ENCODE assay signal across 1 cellular context in the genomic region with DNA sequence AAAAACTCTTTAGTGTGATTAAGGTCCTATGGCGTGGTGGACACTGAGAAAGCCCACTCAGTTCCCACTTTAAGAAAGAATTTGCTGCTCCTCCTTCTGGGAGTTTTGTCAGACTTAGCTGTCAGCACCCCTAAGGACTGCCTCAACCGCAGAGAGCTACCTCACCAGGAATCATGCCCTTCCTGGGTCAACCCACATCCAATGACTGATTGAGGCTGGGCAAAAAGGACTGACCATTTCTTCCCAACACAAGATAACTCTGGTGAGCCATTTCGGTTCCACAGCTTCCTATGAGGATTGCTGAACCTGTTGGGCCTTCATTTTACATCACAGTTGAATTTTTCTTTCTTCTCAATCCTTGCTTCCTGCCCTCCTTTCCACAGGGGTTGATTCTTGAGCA.
TF ChIP-seq lines count a peak whose summit lies in the region.

No MANE protein-coding gene starts in this region.

TF ChIP-seq in K562, 482 proteins besides CTCF, POLR2A, EP300 and RAD21:
- TF ChIP-seq, protein P1, sequence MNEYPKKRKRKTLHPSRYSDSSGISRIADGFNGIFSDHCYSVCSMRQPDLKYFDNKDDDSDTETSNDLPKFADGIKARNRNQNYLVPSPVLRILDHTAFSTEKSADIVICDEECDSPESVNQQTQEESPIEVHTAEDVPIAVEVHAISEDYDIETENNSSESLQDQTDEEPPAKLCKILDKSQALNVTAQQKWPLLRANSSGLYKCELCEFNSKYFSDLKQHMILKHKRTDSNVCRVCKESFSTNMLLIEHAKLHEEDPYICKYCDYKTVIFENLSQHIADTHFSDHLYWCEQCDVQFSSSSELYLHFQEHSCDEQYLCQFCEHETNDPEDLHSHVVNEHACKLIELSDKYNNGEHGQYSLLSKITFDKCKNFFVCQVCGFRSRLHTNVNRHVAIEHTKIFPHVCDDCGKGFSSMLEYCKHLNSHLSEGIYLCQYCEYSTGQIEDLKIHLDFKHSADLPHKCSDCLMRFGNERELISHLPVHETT (CRISPR knock-in tag; conservative IDR thresholded peaks at IDR 0.05 in 1 of 2, IDR thresholded peaks at IDR 0.05 in 1 of 2) = peak in 1 of 2 experiments; percentile 46; a peak in 1 of 4 replicates
- TF ChIP-seq ZFX (CRISPR knock-in tag; IDR thresholded peaks at IDR 0.05) (peak; percentile 43; the same call in 1 of the 2 replicates), NR2C2 (CRISPR knock-in tag; IDR thresholded peaks at IDR 0.05) (no peak), NR2C2 (tag; IDR thresholded peaks at IDR 0.05) (peak; percentile 78; the same call in 1 of the 2 replicates), ZNF212 (CRISPR knock-in tag; IDR thresholded peaks at IDR 0.05) (no peak), ZNF175 (CRISPR knock-in tag; IDR thresholded peaks at IDR 0.05; ENCODE audit: low read depth) (peak; percentile 36; the same call in 1 of the 2 replicates), DMBX1 (CRISPR knock-in tag; IDR thresholded peaks at IDR 0.05; ENCODE audit: borderline replicate concordance) (peak; percentile 60; the same call in 1 of the 2 replicates), HNRNPUL1 (IDR thresholded peaks at IDR 0.05; ENCODE audit: low read length) (no peak), MEIS2 (IDR thresholded peaks at IDR 0.05; ENCODE audit: partially characterized antibody) (peak; percentile 73), NFYB (IDR thresholded peaks at IDR 0.05; ENCODE audit: extremely low read depth, insufficient read length) (no peak), ETV5 (CRISPR knock-in tag; IDR thresholded peaks at IDR 0.05; ENCODE audit: low read depth) (peak; percentile 37; the same call in 1 of the 2 replicates), NR2C1 (IDR thresholded peaks at IDR 0.05) (no peak), NR2C1 (tag; IDR thresholded peaks at IDR 0.05) (peak; percentile 42; the same call in 1 of the 2 replicates), BACH1 (tag; IDR thresholded peaks at IDR 0.05) (peak; percentile 21; the same call in 1 of the 2 replicates), ZNF24 (IDR thresholded peaks at IDR 0.05) (peak; percentile 13; the same call in 1 of the 2 replicates), ZSCAN32 (CRISPR knock-in tag; IDR thresholded peaks at IDR 0.05) (no peak)
- TF ChIP-seq, protein P2, sequence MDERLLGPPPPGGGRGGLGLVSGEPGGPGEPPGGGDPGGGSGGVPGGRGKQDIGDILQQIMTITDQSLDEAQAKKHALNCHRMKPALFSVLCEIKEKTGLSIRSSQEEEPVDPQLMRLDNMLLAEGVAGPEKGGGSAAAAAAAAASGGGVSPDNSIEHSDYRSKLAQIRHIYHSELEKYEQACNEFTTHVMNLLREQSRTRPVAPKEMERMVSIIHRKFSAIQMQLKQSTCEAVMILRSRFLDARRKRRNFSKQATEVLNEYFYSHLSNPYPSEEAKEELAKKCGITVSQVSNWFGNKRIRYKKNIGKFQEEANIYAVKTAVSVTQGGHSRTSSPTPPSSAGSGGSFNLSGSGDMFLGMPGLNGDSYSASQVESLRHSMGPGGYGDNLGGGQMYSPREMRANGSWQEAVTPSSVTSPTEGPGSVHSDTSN (CRISPR knock-in tag; IDR thresholded peaks at IDR 0.05; ENCODE audit: low read depth) = no peak
- TF ChIP-seq, protein P2 (tag; conservative IDR thresholded peaks at IDR 0.05; ENCODE audit: low read depth) = peak; percentile 27; the same call in 1 of the 2 replicates
- TF ChIP-seq, protein P3, sequence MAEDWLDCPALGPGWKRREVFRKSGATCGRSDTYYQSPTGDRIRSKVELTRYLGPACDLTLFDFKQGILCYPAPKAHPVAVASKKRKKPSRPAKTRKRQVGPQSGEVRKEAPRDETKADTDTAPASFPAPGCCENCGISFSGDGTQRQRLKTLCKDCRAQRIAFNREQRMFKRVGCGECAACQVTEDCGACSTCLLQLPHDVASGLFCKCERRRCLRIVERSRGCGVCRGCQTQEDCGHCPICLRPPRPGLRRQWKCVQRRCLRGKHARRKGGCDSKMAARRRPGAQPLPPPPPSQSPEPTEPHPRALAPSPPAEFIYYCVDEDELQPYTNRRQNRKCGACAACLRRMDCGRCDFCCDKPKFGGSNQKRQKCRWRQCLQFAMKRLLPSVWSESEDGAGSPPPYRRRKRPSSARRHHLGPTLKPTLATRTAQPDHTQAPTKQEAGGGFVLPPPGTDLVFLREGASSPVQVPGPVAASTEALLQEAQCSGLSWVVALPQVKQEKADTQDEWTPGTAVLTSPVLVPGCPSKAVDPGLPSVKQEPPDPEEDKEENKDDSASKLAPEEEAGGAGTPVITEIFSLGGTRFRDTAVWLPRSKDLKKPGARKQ (CRISPR knock-in tag; IDR thresholded peaks at IDR 0.05) = no peak
- TF ChIP-seq, protein P4, sequence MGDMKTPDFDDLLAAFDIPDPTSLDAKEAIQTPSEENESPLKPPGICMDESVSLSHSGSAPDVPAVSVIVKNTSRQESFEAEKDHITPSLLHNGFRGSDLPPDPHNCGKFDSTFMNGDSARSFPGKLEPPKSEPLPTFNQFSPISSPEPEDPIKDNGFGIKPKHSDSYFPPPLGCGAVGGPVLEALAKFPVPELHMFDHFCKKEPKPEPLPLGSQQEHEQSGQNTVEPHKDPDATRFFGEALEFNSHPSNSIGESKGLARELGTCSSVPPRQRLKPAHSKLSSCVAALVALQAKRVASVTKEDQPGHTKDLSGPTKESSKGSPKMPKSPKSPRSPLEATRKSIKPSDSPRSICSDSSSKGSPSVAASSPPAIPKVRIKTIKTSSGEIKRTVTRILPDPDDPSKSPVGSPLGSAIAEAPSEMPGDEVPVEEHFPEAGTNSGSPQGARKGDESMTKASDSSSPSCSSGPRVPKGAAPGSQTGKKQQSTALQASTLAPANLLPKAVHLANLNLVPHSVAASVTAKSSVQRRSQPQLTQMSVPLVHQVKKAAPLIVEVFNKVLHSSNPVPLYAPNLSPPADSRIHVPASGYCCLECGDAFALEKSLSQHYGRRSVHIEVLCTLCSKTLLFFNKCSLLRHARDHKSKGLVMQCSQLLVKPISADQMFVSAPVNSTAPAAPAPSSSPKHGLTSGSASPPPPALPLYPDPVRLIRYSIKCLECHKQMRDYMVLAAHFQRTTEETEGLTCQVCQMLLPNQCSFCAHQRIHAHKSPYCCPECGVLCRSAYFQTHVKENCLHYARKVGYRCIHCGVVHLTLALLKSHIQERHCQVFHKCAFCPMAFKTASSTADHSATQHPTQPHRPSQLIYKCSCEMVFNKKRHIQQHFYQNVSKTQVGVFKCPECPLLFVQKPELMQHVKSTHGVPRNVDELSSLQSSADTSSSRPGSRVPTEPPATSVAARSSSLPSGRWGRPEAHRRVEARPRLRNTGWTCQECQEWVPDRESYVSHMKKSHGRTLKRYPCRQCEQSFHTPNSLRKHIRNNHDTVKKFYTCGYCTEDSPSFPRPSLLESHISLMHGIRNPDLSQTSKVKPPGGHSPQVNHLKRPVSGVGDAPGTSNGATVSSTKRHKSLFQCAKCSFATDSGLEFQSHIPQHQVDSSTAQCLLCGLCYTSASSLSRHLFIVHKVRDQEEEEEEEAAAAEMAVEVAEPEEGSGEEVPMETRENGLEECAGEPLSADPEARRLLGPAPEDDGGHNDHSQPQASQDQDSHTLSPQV (IDR thresholded peaks at IDR 0.05) = peak; percentile 38; the same call in 1 of the 2 replicates
- TF ChIP-seq, protein P5, sequence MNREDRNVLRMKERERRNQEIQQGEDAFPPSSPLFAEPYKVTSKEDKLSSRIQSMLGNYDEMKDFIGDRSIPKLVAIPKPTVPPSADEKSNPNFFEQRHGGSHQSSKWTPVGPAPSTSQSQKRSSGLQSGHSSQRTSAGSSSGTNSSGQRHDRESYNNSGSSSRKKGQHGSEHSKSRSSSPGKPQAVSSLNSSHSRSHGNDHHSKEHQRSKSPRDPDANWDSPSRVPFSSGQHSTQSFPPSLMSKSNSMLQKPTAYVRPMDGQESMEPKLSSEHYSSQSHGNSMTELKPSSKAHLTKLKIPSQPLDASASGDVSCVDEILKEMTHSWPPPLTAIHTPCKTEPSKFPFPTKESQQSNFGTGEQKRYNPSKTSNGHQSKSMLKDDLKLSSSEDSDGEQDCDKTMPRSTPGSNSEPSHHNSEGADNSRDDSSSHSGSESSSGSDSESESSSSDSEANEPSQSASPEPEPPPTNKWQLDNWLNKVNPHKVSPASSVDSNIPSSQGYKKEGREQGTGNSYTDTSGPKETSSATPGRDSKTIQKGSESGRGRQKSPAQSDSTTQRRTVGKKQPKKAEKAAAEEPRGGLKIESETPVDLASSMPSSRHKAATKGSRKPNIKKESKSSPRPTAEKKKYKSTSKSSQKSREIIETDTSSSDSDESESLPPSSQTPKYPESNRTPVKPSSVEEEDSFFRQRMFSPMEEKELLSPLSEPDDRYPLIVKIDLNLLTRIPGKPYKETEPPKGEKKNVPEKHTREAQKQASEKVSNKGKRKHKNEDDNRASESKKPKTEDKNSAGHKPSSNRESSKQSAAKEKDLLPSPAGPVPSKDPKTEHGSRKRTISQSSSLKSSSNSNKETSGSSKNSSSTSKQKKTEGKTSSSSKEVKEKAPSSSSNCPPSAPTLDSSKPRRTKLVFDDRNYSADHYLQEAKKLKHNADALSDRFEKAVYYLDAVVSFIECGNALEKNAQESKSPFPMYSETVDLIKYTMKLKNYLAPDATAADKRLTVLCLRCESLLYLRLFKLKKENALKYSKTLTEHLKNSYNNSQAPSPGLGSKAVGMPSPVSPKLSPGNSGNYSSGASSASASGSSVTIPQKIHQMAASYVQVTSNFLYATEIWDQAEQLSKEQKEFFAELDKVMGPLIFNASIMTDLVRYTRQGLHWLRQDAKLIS (CRISPR knock-in tag; IDR thresholded peaks at IDR 0.05) = no peak
- TF ChIP-seq, protein P6, sequence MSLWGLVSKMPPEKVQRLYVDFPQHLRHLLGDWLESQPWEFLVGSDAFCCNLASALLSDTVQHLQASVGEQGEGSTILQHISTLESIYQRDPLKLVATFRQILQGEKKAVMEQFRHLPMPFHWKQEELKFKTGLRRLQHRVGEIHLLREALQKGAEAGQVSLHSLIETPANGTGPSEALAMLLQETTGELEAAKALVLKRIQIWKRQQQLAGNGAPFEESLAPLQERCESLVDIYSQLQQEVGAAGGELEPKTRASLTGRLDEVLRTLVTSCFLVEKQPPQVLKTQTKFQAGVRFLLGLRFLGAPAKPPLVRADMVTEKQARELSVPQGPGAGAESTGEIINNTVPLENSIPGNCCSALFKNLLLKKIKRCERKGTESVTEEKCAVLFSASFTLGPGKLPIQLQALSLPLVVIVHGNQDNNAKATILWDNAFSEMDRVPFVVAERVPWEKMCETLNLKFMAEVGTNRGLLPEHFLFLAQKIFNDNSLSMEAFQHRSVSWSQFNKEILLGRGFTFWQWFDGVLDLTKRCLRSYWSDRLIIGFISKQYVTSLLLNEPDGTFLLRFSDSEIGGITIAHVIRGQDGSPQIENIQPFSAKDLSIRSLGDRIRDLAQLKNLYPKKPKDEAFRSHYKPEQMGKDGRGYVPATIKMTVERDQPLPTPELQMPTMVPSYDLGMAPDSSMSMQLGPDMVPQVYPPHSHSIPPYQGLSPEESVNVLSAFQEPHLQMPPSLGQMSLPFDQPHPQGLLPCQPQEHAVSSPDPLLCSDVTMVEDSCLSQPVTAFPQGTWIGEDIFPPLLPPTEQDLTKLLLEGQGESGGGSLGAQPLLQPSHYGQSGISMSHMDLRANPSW (CRISPR knock-in tag; IDR thresholded peaks at IDR 0.05) = no peak
